ENCODE assay signal across 8 cellular contexts in genomic region chr14:88562831-88563686, GRCh38. TPM values are rescaled to one million over a fixed set of nuclear protein-coding genes. Genes with fewer than 3 reads are reported as not detected.
DNase-seq lines count a peak whose midpoint lies in the region; ATAC-seq and TF ChIP-seq lines count a peak whose summit lies in the region.

ZC3H14 (plus strand) TSS chr14:88563037; CDS start chr14:88563134, 97 bp downstream.

- no peaks in the 10 kb centered on the region for H3K9me3 Mint-ChIP-seq in activated naive CD4-positive, alpha-beta T cell treated with anti-CD3 and anti-CD28 coated beads, Interleukin-2, amount 50 U/mL, for 72 hours
- H3K9me3 Mint-ChIP-seq in osteocyte (ENCODE audit: unreplicated experiment): no peaks in the 10 kb centered on the region

- H3K4me3 Mint-ChIP-seq in osteocyte (ENCODE audit: unreplicated experiment): peak within 1 kb of the TSS; percentile 82

- peak; percentile 70 for TF ChIP-seq POLR2A in GM10847 (IDR thresholded peaks at IDR 0.05; ENCODE audit: extremely low read depth, insufficient read length)

- H3K27ac Mint-ChIP-seq in activated naive CD4-positive, alpha-beta T cell treated with anti-CD3 and anti-CD28 coated beads, Interleukin-2, amount 50 U/mL, for 72 hours: peak within 1 kb of the TSS; percentile 88 to 94
- H3K27ac Mint-ChIP-seq in osteocyte (ENCODE audit: unreplicated experiment): peak within 1 kb of the TSS; percentile 91

- H3K27me3 Mint-ChIP-seq in osteocyte (ENCODE audit: unreplicated experiment): no peaks in the 10 kb centered on the region

- H3K4me1 Mint-ChIP-seq in osteocyte (ENCODE audit: unreplicated experiment): peaks cover 21% of the 10 kb centered on the region

- peak; percentile 95 for ATAC-seq in HG02571 (IDR thresholded peaks at IDR 0.05; ENCODE audit: unreplicated experiment)
- peak; percentile 96 to 97 for ATAC-seq in activated naive CD4-positive, alpha-beta T cell treated with anti-CD3 and anti-CD28 coated beads, Interleukin-2, amount 50 U/mL, for 72 hours

- peak within 1 kb of the TSS; percentile 100 for H3K4me3 ChIP-seq in thymus (ENCODE audit: low read length)

- peaks cover 4% of the 10 kb centered on the region for H3K4me1 ChIP-seq in thymus (ENCODE audit: control insufficient read depth, insufficient read depth, low read length)

- H3K36me3 Mint-ChIP-seq in activated naive CD4-positive, alpha-beta T cell treated with anti-CD3 and anti-CD28 coated beads, Interleukin-2, amount 50 U/mL, for 72 hours: peaks cover 12 to 15% of the 10 kb centered on the region in 2 donors
- peaks cover 7% of the 10 kb centered on the region for H3K36me3 Mint-ChIP-seq in osteocyte (ENCODE audit: unreplicated experiment)

- peak; percentile 73 for DNase-seq in NCI-H1048 (lab: John Stamatoyannopoulos, UW)
- DNase-seq in SKM-1 (lab: John Stamatoyannopoulos, UW; ENCODE audit: unreplicated experiment): peak; percentile 20
- DNase-seq in activated naive CD4-positive, alpha-beta T cell treated with anti-CD3 and anti-CD28 coated beads, Interleukin-2, amount 50 U/mL, for 72 hours (ENCODE audit: low spot score in 2 of 2): peak; percentile 85 to 92
- peak; percentile 93 for DNase-seq in glomerular visceral epithelial cell (ENCODE audit: extremely low spot score)
- DNase-seq in osteocyte (ENCODE audit: extremely low spot score, unreplicated experiment): peak; percentile 96

- WGBS in thymus: under 1% methylated on average over 99 of the region's 99 CpGs

- TF ChIP-seq CTCF in osteocyte (IDR thresholded peaks at IDR 0.05): no peak

- peaks cover 8% of the 10 kb centered on the region for H3K27me3 ChIP-seq in thymus (ENCODE audit: control insufficient read depth, insufficient read depth)

- peaks cover under 1% of the 10 kb centered on the region for H3K36me3 ChIP-seq in thymus (ENCODE audit: control insufficient read depth, insufficient read depth)

- no peaks in the 10 kb centered on the region for H3K9me3 ChIP-seq in thymus (ENCODE audit: control insufficient read depth)

- H3K27ac ChIP-seq in thymus (ENCODE audit: low read depth): peak within 1 kb of the TSS; percentile 80

RNA-seq across cellular contexts. Expression of gene ZC3H14, which starts in this region (rescaled TPM):
- total RNA-seq in activated naive CD4-positive, alpha-beta T cell treated with anti-CD3 and anti-CD28 coated beads, Interleukin-2, amount 50 U/mL, for 72 hours: 10 to 100 TPM; 40.8 to 45.2 TPM
- 63.1 and 68.6 TPM in 2 replicates for total RNA-seq in osteocyte
- 26.1 TPM for polyA plus RNA-seq in thymus

Comparison
In these comparisons a context has a peak if more than half of its experiments do, and no peak if none do; other contexts are left out.
1. Peak in every context shown above with its lines: DNase-seq, ATAC-seq, H3K4me3 ChIP-seq and H3K27ac ChIP-seq.
2. DNase-seq: peak in every context shown above with its lines; median percentile 96 in osteocyte; 93 in glomerular visceral epithelial cell; 88 in activated naive CD4-positive, alpha-beta T cell treated with anti-CD3 and anti-CD28 coated beads, Interleukin-2, amount 50 U/mL, for 72 hours; 73 in NCI-H1048; 20 in SKM-1.